Comparison of ENCODE assay signal across 20 cellular contexts in genomic region chr2:139990646-139991335, GRCh38.
DNase-seq lines count a peak whose midpoint lies in the region; ATAC-seq, FAIRE-seq and TF ChIP-seq lines count a peak whose summit lies in the region.
"Had no signal": no experiment of that assay in that cellular context is flagged by ENCODE, and none has a peak within 500 bp of the region (broad histone marks: within the 10 kb centered on the region; RNA-seq: fewer than 3 reads in every experiment).

No MANE protein-coding gene starts in this region.

- H3K4ac ChIP-seq in H1 (replicated peaks; ENCODE audit: insufficient read length, low read depth, low read length) (no peak overlapping the region), trophoblast cell (ENCODE audit: low read depth, low read length) (no peak overlapping the region)

- no peak for ATAC-seq in Right ventricle myocardium inferior
- no peak for ATAC-seq in left cardiac atrium
- ATAC-seq in K562 = no peak; the same call in 2 of the 3 replicates
- ATAC-seq: A549, HCT116 had no signal

- H4K8ac ChIP-seq in H1 (ENCODE audit: extremely low read depth, insufficient read depth, low read length) = 0 out of 2 replicates have a peak overlapping the region, but pooled peaks have one; percentile 35
- H4K8ac ChIP-seq in trophoblast cell (ENCODE audit: low read depth, low read length) = no peak overlapping the region

- H4K20me1 ChIP-seq in K562 (replicated peaks; ENCODE audit: control insufficient read depth, insufficient read depth, low read length) (no peaks in the 10 kb centered on the region), H1 (replicated peaks in 1 of 2; ENCODE audit: control insufficient read depth in 1 of 2, insufficient read depth in 2 of 2, low read length in 2 of 2) (no peaks in the 10 kb centered on the region)

- H2BK15ac ChIP-seq in H1 (ENCODE audit: low read length) = peak overlapping the region; percentile 29; the same call in 1 of the 2 replicates

- H3K9me3 ChIP-seq in K562 (replicated peaks; ENCODE audit: control insufficient read depth, insufficient read depth, low read depth, low read length) (no peaks in the 10 kb centered on the region), H1 (ENCODE audit: insufficient read depth in 2 of 2, low read depth in 1 of 2, low read length in 1 of 2) (peaks cover 0 to 4% of the 10 kb centered on the region in 2 experiments; a peak in 1 of 4 replicates), trophoblast cell (ENCODE audit: insufficient read depth, low read depth, low read length) (no peaks in the 10 kb centered on the region), A673 (ENCODE audit: low read depth, low read length, poor library complexity, severe bottlenecking) (no peaks in the 10 kb centered on the region)
- H3K9me3 ChIP-seq: A549 had no signal

- no peak overlapping the region for H4K91ac ChIP-seq in H1 (replicated peaks; ENCODE audit: insufficient read length, low read length)
- no peak overlapping the region for H4K91ac ChIP-seq in trophoblast cell (ENCODE audit: low read depth, low read length)

- H2AK5ac ChIP-seq in H1 (ENCODE audit: low read depth, low read length) (no peak overlapping the region), trophoblast cell (ENCODE audit: low read length) (no peak overlapping the region)

- no peak overlapping the region for H4K12ac ChIP-seq in trophoblast cell (ENCODE audit: low read depth, low read length)

- no peaks in the 10 kb centered on the region for H3K79me2 ChIP-seq in K562 (ENCODE audit: control insufficient read depth, insufficient read depth, low read length)
- no peaks in the 10 kb centered on the region for H3K79me2 ChIP-seq in H1 (ENCODE audit: control insufficient read depth in 1 of 2, insufficient read depth in 2 of 2, low read length in 2 of 2)
- H3K79me2 ChIP-seq in trophoblast cell (ENCODE audit: control insufficient read depth, insufficient read depth, low read length, poor library complexity) = no peaks in the 10 kb centered on the region

- H3K27me3 ChIP-seq in K562 (ENCODE audit: control insufficient read depth in 2 of 2, insufficient read depth in 2 of 2, low read length in 2 of 2) (no peaks in the 10 kb centered on the region), H1 (replicated peaks in 1 of 4; ENCODE audit: control insufficient read depth in 3 of 4, extremely low read depth in 1 of 4, insufficient read depth in 3 of 4, low read length in 3 of 4) (no peaks in the 10 kb centered on the region), trophoblast cell (ENCODE audit: insufficient read depth, low read length) (no peaks in the 10 kb centered on the region), A673 (replicated peaks; ENCODE audit: insufficient read depth, low read depth, low read length, poor library complexity) (no peaks in the 10 kb centered on the region)

- H2AFZ ChIP-seq in K562 (ENCODE audit: low read depth, low read length) (no peak overlapping the region), H1 (ENCODE audit: low read length) (no peak overlapping the region), trophoblast cell (ENCODE audit: insufficient read depth, low read length, poor library complexity) (no peak overlapping the region)
- H2AFZ ChIP-seq: GM23248 had no signal

- H2BK5ac ChIP-seq in H1 (ENCODE audit: low read depth, low read length) = no peak overlapping the region
- no peak overlapping the region for H2BK5ac ChIP-seq in trophoblast cell (ENCODE audit: low read depth, low read length, poor library complexity)

- H3K4me2 ChIP-seq in K562 (ENCODE audit: insufficient read depth, low read length) = no peak overlapping the region
- no peak overlapping the region for H3K4me2 ChIP-seq in H1 (ENCODE audit: insufficient read depth in 1 of 2, low read depth in 2 of 2, low read length in 2 of 2)
- no peak overlapping the region for H3K4me2 ChIP-seq in trophoblast cell (ENCODE audit: low read length)
- H3K4me2 ChIP-seq: A549 had no signal

- intact Hi-C loops in Right ventricle myocardium inferior (cut with DNase I) (no loop called here), left cardiac atrium (cut with DNase I) (no loop called here), K562 (cut with micrococcal nuclease) (no loop called here), A673 (cut with micrococcal nuclease; ENCODE audit: unreplicated experiment) (no loop called here)

- CTCF ChIA-PET in K562 (lab: Yijun Ruan, JAX; ENCODE audit: low intra/inter-chr PET ratio) (no interaction called here), H1 (lab: Charles Lee; ENCODE audit: partially characterized antibody) (interaction anchor here (1.8 to 2.6 kb wide), 2 partner anchors 10 to 873 kb away, joined by 3 to 10 read pairs; no protein-coding TSS in a partner anchor), A673 (lab: Charles Lee) (no interaction called here)

- H3K4me3 ChIP-seq in K562 (no peak overlapping the region), H1 (ENCODE audit: extremely low read depth in 1 of 4, insufficient read depth in 2 of 4, low read depth in 3 of 4, low read length in 4 of 4) (no peak overlapping the region), trophoblast cell (ENCODE audit: low read depth, low read length) (peak overlapping the region; percentile 23), A673 (ENCODE audit: low read depth, low read length, poor library complexity, severe bottlenecking) (no peak overlapping the region)
- H3K4me3 ChIP-seq: A549, GM23248 had no signal

- BruUV-seq in K562 (replicated peaks; lab: Mats Ljungman, UMichigan) (no TSS peak), A673 (replicated peaks; lab: Mats Ljungman, UMichigan) (no TSS peak)

- DNase-seq in Right ventricle myocardium inferior (ENCODE audit: missing footprints) (peak; percentile 60), left cardiac atrium (no peak), K562 (ENCODE audit: extremely low read depth in 1 of 4, low spot score in 3 of 4) (no peak), H1 (ENCODE audit: low read depth in 1 of 2, low spot score in 2 of 2) (no peak), trophoblast cell (no peak), A673 (ENCODE audit: low spot score) (no peak), NOMO-1 (lab: John Stamatoyannopoulos, UW; ENCODE audit: unreplicated experiment in 2 of 2) (no peak), GF-D8 (lab: John Stamatoyannopoulos, UW) (no peak)
- DNase-seq: 8988T; C1 segment of cervical spinal cord; Calu3; CD4-positive, alpha-beta memory T cell; COR-L47; DMS53; DMS79 treated with DMSO at 0.1 percent for 48 hours; GM23248; H9 had no signal

- H3K56ac ChIP-seq in H1 (replicated peaks; ENCODE audit: insufficient read length, low read depth, low read length) = no peak overlapping the region

- H3K18ac ChIP-seq in H1 (ENCODE audit: extremely low read depth, low read length) = no peak overlapping the region
- H3K18ac ChIP-seq in trophoblast cell (ENCODE audit: low read length) = no peak overlapping the region

- POLR2A ChIA-PET in K562 (lab: Yijun Ruan, JAX) (no interaction called here), H1 (lab: Charles Lee; ENCODE audit: partially characterized antibody) (no interaction called here), A673 (lab: Charles Lee; ENCODE audit: low non-redundant PET) (no interaction called here)

- 3% methylated on average over 17 of the region's 40 CpGs for WGBS in K562 (ENCODE audit: insufficient coverage, low coverage, missing lambda C conversion rate)
- WGBS in H1 (ENCODE audit: extremely low coverage in 1 of 2, insufficient coverage in 1 of 2, insufficient read length in 1 of 2, insufficient replicate concordance in 2 of 2, low coverage in 1 of 2, low lambda C conversion rate in 2 of 2, missing lambda C conversion rate in 1 of 2), 2 experiments = 93% methylated on average over 10 of the region's 40 CpGs; no CpG with 5 or more reads in 1 of the 2 experiments
- WGBS in trophoblast cell (ENCODE audit: extremely low coverage, insufficient coverage, insufficient read length) = no CpG with 5 or more reads among the region's 40 CpGs

- H3K36me3 ChIP-seq in K562 (ENCODE audit: control insufficient read depth, insufficient read depth, low read length) = no peaks in the 10 kb centered on the region
- no peaks in the 10 kb centered on the region for H3K36me3 ChIP-seq in H1 (ENCODE audit: control insufficient read depth in 2 of 4, insufficient read depth in 4 of 4, low read length in 3 of 4)
- H3K36me3 ChIP-seq in trophoblast cell (ENCODE audit: control insufficient read depth in 1 of 2, insufficient read depth in 2 of 2, low read length in 2 of 2) = no peaks in the 10 kb centered on the region
- no peaks in the 10 kb centered on the region for H3K36me3 ChIP-seq in A673 (ENCODE audit: insufficient read depth, low read length, poor library complexity, severe bottlenecking)

- TF ChIP-seq RAD21 in K562 (CRISPR knock-in tag; conservative IDR thresholded peaks at IDR 0.05 in 1 of 2, IDR thresholded peaks at IDR 0.05 in 1 of 2) (no peak), H1 (IDR thresholded peaks at IDR 0.05 in 1 of 2, conservative IDR thresholded peaks at IDR 0.05 in 1 of 2; ENCODE audit: low read depth in 2 of 2, low read length in 2 of 2) (no peak)

- H3K79me1 ChIP-seq in H1 (ENCODE audit: low read depth, low read length) = no peaks in the 10 kb centered on the region
- H3K79me1 ChIP-seq in trophoblast cell (ENCODE audit: low read length) = no peaks in the 10 kb centered on the region

- H2BK12ac ChIP-seq in H1 (ENCODE audit: low read depth, low read length) = no peak overlapping the region
- H2BK12ac ChIP-seq in trophoblast cell (ENCODE audit: low read length) = no peak overlapping the region

- no peaks in the 10 kb centered on the region for H3K4me1 ChIP-seq in K562 (replicated peaks in 1 of 2; ENCODE audit: control insufficient read depth in 2 of 2, insufficient read depth in 2 of 2, low read length in 2 of 2)
- H3K4me1 ChIP-seq in H1 (replicated peaks in 1 of 4; ENCODE audit: control insufficient read depth in 3 of 4, insufficient read depth in 4 of 4, low read length in 3 of 4) = no peaks in the 10 kb centered on the region
- no peaks in the 10 kb centered on the region for H3K4me1 ChIP-seq in trophoblast cell (ENCODE audit: control insufficient read depth in 1 of 2, insufficient read depth in 2 of 2, low read length in 2 of 2)
- H3K4me1 ChIP-seq in A673 (ENCODE audit: insufficient read depth, low read length, poor library complexity, severe bottlenecking) = no peaks in the 10 kb centered on the region
- H3K4me1 ChIP-seq: A549 had no signal

- TF ChIP-seq EP300 in K562 (IDR thresholded peaks at IDR 0.05; ENCODE audit: low read length) (no peak), H1 (IDR thresholded peaks at IDR 0.05; ENCODE audit: borderline replicate concordance in 1 of 2, low read depth in 2 of 2, low read length in 2 of 2) (no peak)

- no peak overlapping the region for H2BK120ac ChIP-seq in H1 (replicated peaks; ENCODE audit: low read depth, low read length)
- H2BK120ac ChIP-seq in trophoblast cell (ENCODE audit: insufficient read depth, low read length, poor library complexity) = no peak overlapping the region

- TF ChIP-seq CTCF in K562 (IDR thresholded peaks at IDR 0.05 in 2 of 3, conservative IDR thresholded peaks at IDR 0.05 in 1 of 3; ENCODE audit: insufficient read depth in 2 of 3, low read depth in 1 of 3, low read length in 3 of 3) (no peak), H1 (IDR thresholded peaks at IDR 0.05; ENCODE audit: control extremely low read depth in 1 of 3, insufficient read depth in 1 of 3, low read depth in 1 of 3, low read length in 3 of 3) (no peak), A673 (conservative IDR thresholded peaks at IDR 0.05; ENCODE audit: low read depth, low read length) (no peak)

- H3K14ac ChIP-seq in H1 (ENCODE audit: insufficient read length) (no peak overlapping the region), trophoblast cell (ENCODE audit: low read length) (no peak overlapping the region)

- FAIRE-seq in K562 (lab: Jason Lieb, UNC) (no peak), H1 (lab: Jason Lieb, UNC) (no peak)
- FAIRE-seq: A549, GM12892 had no signal

- no peak overlapping the region for H3K23ac ChIP-seq in H1 (ENCODE audit: insufficient read length)
- no peak overlapping the region for H3K23ac ChIP-seq in trophoblast cell (ENCODE audit: low read length)

- H3K9me1 ChIP-seq in K562 (ENCODE audit: control insufficient read depth, insufficient read depth, low read length) = no peaks in the 10 kb centered on the region

- H3K9ac ChIP-seq in K562 (ENCODE audit: insufficient read depth in 1 of 2, low read depth in 2 of 2, low read length in 2 of 2) (no peak overlapping the region), H1 (replicated peaks in 1 of 4; ENCODE audit: extremely low read depth in 1 of 4, low read depth in 3 of 4, low read length in 3 of 4) (no peak overlapping the region), trophoblast cell (ENCODE audit: low read length) (no peak overlapping the region)
- H3K9ac ChIP-seq: GM23248 had no signal

- no peak overlapping the region for H2BK20ac ChIP-seq in H1 (ENCODE audit: low read length)

- in situ Hi-C loops in K562 (cut with MboI) = no loop called here

- no peaks in the 10 kb centered on the region for H3K23me2 ChIP-seq in H1 (ENCODE audit: low read depth, low read length)

- TF ChIP-seq POLR2A in K562 (conservative IDR thresholded peaks at IDR 0.05) (no peak), H1 (IDR thresholded peaks at IDR 0.05; ENCODE audit: control extremely low read depth in 1 of 2, low read depth in 2 of 2, low read length in 2 of 2) (no peak)

- H3K27ac ChIP-seq in K562 (ENCODE audit: extremely low read depth, low read depth, low read length) (no peak overlapping the region), H1 (ENCODE audit: low read depth, low read length) (no peak overlapping the region), trophoblast cell (ENCODE audit: low read depth, low read length) (no peak overlapping the region), A673 (ENCODE audit: low read depth, low read length, poor library complexity, severe bottlenecking) (no peak overlapping the region)
- H3K27ac ChIP-seq: A549, GM23248 had no signal

- H4K5ac ChIP-seq in H1 (ENCODE audit: insufficient read length, low read depth, low read length) = no peak overlapping the region
